ENCODE assay signal across 19 cellular contexts in genomic region chr16:27211026-27211425, GRCh38.
"Had no signal": no experiment of that assay in that cellular context is flagged by ENCODE, and none has a peak within 500 bp of the region (broad histone marks: within the 10 kb centered on the region; RNA-seq: fewer than 3 reads in every experiment).

No MANE protein-coding gene starts in this region.

- H3K9me3 ChIP-seq: breast epithelium, spleen, tibial artery had no signal

- H3K4me3 Mint-ChIP-seq: activated naive CD4-positive, alpha-beta T cell treated with anti-CD3 and anti-CD28 coated beads, Interleukin-2, amount 50 U/mL, for 24 hours; central memory CD8-positive, alpha-beta T cell; effector memory CD8-positive, alpha-beta T cell; memory B cell had no signal

- H3K27ac Mint-ChIP-seq: activated naive CD4-positive, alpha-beta T cell treated with anti-CD3 and anti-CD28 coated beads, Interleukin-2, amount 50 U/mL, for 24 hours; effector memory CD8-positive, alpha-beta T cell; memory B cell had no signal

- DNase-seq: activated CD4-positive, alpha-beta T cell treated with anti-CD3 and anti-CD28 coated beads, Interleukin-2, amount 50 U/mL, for 1 hour; activated CD8-positive, alpha-beta memory T cell treated with anti-CD3 and anti-CD28 coated beads for 24 hours; activated effector memory CD4-positive, alpha-beta T cell treated with anti-CD3 and anti-CD28 coated beads, Interleukin-2, amount 50 U/mL, for 16 hours; effector memory CD8-positive, alpha-beta T cell; foreskin melanocyte; hippocampal formation; islet precursor cell; left cardiac atrium; spleen; stimulated activated CD4-positive, alpha-beta T cell treated with anti-CD3 and anti-CD28 coated beads, Interleukin-4, amount 100 ng/mL, for 1 hour; stimulated activated naive CD4-positive, alpha-beta T cell; substantia nigra; tibial artery had no signal

- H3K4me3 ChIP-seq: breast epithelium, SK-N-MC, spleen, tibial artery had no signal

- H3K27ac ChIP-seq: breast epithelium, SK-N-MC, spleen, tibial artery had no signal

- H3K4me1 Mint-ChIP-seq: central memory CD8-positive, alpha-beta T cell; memory B cell had no signal

- ATAC-seq: effector memory CD8-positive, alpha-beta T cell; esophagus mucosa; left cardiac atrium had no signal

- H3K27me3 Mint-ChIP-seq: activated naive CD4-positive, alpha-beta T cell treated with anti-CD3 and anti-CD28 coated beads, Interleukin-2, amount 50 U/mL, for 24 hours; central memory CD8-positive, alpha-beta T cell; effector memory CD8-positive, alpha-beta T cell; memory B cell had no signal

- H3K9me3 Mint-ChIP-seq: activated naive CD4-positive, alpha-beta T cell treated with anti-CD3 and anti-CD28 coated beads, Interleukin-2, amount 50 U/mL, for 24 hours; central memory CD8-positive, alpha-beta T cell; effector memory CD8-positive, alpha-beta T cell; memory B cell had no signal

- H3K36me3 ChIP-seq: breast epithelium had no signal

- H3K27me3 ChIP-seq: breast epithelium, spleen, tibial artery had no signal

- H3K4me1 ChIP-seq: breast epithelium, tibial artery had no signal
